In the genomic region with DNA sequence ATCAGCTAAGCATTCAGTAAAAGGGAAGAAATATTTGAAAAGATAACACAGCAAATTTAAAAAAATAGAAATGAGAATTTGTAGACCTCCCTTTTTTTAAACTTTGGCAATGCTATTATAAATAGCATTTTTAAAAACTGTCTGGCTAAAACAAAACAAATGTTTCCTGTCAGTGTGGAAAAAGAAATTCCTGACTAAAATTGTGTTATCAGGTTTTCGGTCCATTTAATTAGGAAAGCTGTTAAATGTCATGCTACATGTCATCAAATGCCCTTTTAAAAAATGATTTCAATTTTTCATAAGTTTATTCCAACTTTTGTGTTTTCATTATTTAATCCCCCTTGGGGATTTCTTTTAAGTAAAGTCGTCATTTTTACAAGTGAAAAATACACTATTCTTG, we compare ENCODE assay signal across 24 cellular contexts. TPM values are rescaled to one million over a fixed set of nuclear protein-coding genes. Genes with fewer than 3 reads are reported as not detected.
"Had no signal": no experiment of that assay in that cellular context is flagged by ENCODE, and none has a peak within 500 bp of the region (broad histone marks: within the 10 kb centered on the region; RNA-seq: fewer than 3 reads in every experiment).

No MANE protein-coding gene starts in this region.

- H3K79me2 ChIP-seq: hepatocyte, parathyroid adenoma had no signal

- H3K36me3 ChIP-seq: neutrophil had no signal

- FAIRE-seq: colon had no signal

- H3K27me3 ChIP-seq: foreskin keratinocyte, hepatocyte, neutrophil, testis had no signal

- DNase-seq: activated CD4-positive, alpha-beta T cell treated with anti-CD3 and anti-CD28 coated beads, Interleukin-2, amount 10 ng/mL, durations not matched to agents 7 days and 5 days; activated CD8-positive, alpha-beta T cell treated with anti-CD3 and anti-CD28 coated beads, Interleukin-2, amount 10 ng/mL, durations not matched to agents 7 days and 5 days; activated gamma-delta T cell; activated naive CD4-positive, alpha-beta T cell treated with anti-CD3 and anti-CD28 coated beads, Interleukin-2, amount 50 U/mL, for 16 hours; anterior cingulate cortex; central memory CD4-positive, alpha-beta T cell; foreskin keratinocyte; immature natural killer cell; mesenchymal stem cell; stimulated activated CD4-positive, alpha-beta T cell treated with anti-CD3 and anti-CD28 coated beads, Interleukin-15, amount 100 ng/mL, for 24 hours; stimulated activated CD4-positive, alpha-beta T cell treated with anti-CD3 and anti-CD28 coated beads, Interleukin-2, amount 100 ng/mL, for 48 hours; stimulated activated CD8-positive, alpha-beta memory T cell treated with anti-CD3 and anti-CD28 coated beads, Interleukin-4, amount 100 ng/mL, for 48 hours; stimulated activated naive CD4-positive, alpha-beta T cell; T-cell; testis had no signal

- H3K4me2 ChIP-seq: hepatocyte, smooth muscle cell had no signal

- H3K4me1 ChIP-seq: parathyroid adenoma, testis had no signal

- H3K4me3 ChIP-seq: hepatocyte, smooth muscle cell, testis had no signal

- H2AFZ ChIP-seq: hepatocyte, parathyroid adenoma had no signal

- H3K9me3 ChIP-seq: neutrophil, testis had no signal

- H3K27ac ChIP-seq: foreskin keratinocyte, hepatocyte, neutrophil, parathyroid adenoma, testis, VCaP had no signal

- ATAC-seq: activated CD4-positive, CD25-positive, alpha-beta regulatory T cell treated with anti-CD3 and anti-CD28 coated beads, Interleukin-2, amount 50 U/mL, for 24 hours; activated CD8-positive, alpha-beta T cell treated with anti-CD3 and anti-CD28 coated beads, Interleukin-2, amount 10 ng/mL, durations not matched to agents 7 days and 5 days; foreskin keratinocyte; sciatic nerve; T-cell had no signal

- H3K9ac ChIP-seq: parathyroid adenoma had no signal

RNA-seq across cellular contexts. Expression of gene COL8A1, which starts 29.6 kb away (rescaled TPM):
- total RNA-seq: mononuclear cell had no signal
- polyA plus RNA-seq: immature natural killer cell had no signal
